Comparison of ENCODE assay signal across 1 cellular context in genomic region chr6:155079985-155080452, GRCh38.
TF ChIP-seq lines count a peak whose summit lies in the region.

No MANE protein-coding gene starts in this region.

TF ChIP-seq in WTC11, 78 proteins besides CTCF, POLR2A, EP300 and RAD21 (continued from another document):
- TF ChIP-seq IRF1 (CRISPR knock-in tag; IDR thresholded peaks at IDR 0.05) (no peak), ZNF416 (CRISPR knock-in tag; IDR thresholded peaks at IDR 0.05) (no peak), CDX4 (CRISPR knock-in tag; IDR thresholded peaks at IDR 0.05; ENCODE audit: borderline replicate concordance) (no peak), HMGXB4 (CRISPR knock-in tag; IDR thresholded peaks at IDR 0.05) (no peak), ETV6 (CRISPR knock-in tag; IDR thresholded peaks at IDR 0.05) (no peak)
